In the genomic region with DNA sequence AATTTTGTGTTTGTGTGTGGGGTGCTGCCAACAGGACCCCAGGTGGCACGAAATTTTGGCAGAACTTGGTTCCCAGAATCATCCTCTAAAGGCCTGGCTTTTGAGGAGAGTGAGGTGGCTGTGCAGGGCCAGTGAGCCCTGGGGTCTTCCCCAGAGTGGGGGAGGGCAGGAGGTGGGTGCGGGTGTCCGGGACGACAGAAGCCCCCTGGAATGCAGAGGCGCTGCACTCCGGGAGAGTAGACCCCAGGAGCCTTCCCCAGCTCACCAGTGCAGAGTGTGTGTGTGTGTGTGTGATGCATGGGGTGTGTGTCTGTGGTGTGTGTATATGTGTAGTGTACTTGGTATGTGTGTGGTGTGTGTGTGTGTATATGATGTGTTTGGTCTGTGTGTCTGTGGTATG, we compare ENCODE assay signal across 1 cellular context.
TF ChIP-seq lines count a peak whose summit lies in the region.

No MANE protein-coding gene starts in this region.

TF ChIP-seq in GM23338, 12 proteins besides CTCF, POLR2A, EP300 and RAD21:
- TF ChIP-seq ZNF462 (CRISPR knock-in tag; IDR thresholded peaks at IDR 0.05) (no peak), CREB1 (CRISPR knock-in tag; IDR thresholded peaks at IDR 0.05; ENCODE audit: low read depth) (no peak), NANOG (IDR thresholded peaks at IDR 0.05; ENCODE audit: borderline replicate concordance) (no peak), EZH2 (IDR thresholded peaks at IDR 0.05; ENCODE audit: low read depth, unreplicated experiment) (no peak), STAT1 (IDR thresholded peaks at IDR 0.05; ENCODE audit: unreplicated experiment) (no peak), POLR2AphosphoS5 (IDR thresholded peaks at IDR 0.05; ENCODE audit: low read depth) (no peak), JUNB (IDR thresholded peaks at IDR 0.05; ENCODE audit: unreplicated experiment) (no peak)
- TF ChIP-seq, protein P1, sequence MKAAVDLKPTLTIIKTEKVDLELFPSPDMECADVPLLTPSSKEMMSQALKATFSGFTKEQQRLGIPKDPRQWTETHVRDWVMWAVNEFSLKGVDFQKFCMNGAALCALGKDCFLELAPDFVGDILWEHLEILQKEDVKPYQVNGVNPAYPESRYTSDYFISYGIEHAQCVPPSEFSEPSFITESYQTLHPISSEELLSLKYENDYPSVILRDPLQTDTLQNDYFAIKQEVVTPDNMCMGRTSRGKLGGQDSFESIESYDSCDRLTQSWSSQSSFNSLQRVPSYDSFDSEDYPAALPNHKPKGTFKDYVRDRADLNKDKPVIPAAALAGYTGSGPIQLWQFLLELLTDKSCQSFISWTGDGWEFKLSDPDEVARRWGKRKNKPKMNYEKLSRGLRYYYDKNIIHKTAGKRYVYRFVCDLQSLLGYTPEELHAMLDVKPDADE (IDR thresholded peaks at IDR 0.05): no peak
